24 cellular contexts compared by ENCODE assay signal in the genomic region with DNA sequence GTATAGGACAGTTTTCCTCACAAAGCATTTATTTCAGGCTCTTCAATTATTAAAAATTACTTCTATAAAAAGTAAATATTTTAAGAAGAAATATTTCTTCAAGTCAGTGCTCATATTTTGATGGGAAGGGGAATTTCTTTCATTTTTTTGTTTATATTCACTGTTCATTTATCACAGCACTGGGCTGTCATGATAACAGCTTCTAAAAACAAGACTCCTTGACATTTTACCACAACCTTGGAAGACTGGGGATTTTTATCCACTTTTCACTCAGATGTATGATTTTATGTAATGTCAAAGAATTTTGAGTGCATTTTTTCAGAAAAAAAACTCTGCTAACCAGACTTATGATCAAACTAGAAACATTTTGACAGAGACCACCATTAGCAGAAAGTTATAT.
"Had no signal": no experiment of that assay in that cellular context is flagged by ENCODE, and none has a peak within 500 bp of the region (broad histone marks: within the 10 kb centered on the region; RNA-seq: fewer than 3 reads in every experiment).

No MANE protein-coding gene starts in this region.

- H3K27ac Mint-ChIP-seq: activated naive CD4-positive, alpha-beta T cell treated with anti-CD3 and anti-CD28 coated beads for 36 hours; activated naive CD8-positive, alpha-beta T cell treated with anti-CD3 and anti-CD28 coated beads, Interleukin-2, amount 10 ng/mL, durations not matched to agents 7 days and 5 days; activated T-cell treated with anti-CD3 and anti-CD28 coated beads, Interleukin-2, amount 50 U/mL, for 72 hours; natural killer cell; T-helper 1 cell treated with Interleukin-12 subunit alpha and Interleukin-12 subunit beta and Interleukin-4 antibody, amounts not matched to agents 30 μg/mL and 1 μg/mL, for 36 hours had no signal

- H3K9me3 ChIP-seq: heart left ventricle, ovary, psoas muscle, right atrium auricular region had no signal

- H3K27ac ChIP-seq: heart left ventricle, psoas muscle, right atrium auricular region had no signal

- H3K9me3 Mint-ChIP-seq: activated naive CD4-positive, alpha-beta T cell treated with anti-CD3 and anti-CD28 coated beads for 36 hours; activated naive CD8-positive, alpha-beta T cell treated with anti-CD3 and anti-CD28 coated beads, Interleukin-2, amount 10 ng/mL, durations not matched to agents 7 days and 5 days; activated T-cell treated with anti-CD3 and anti-CD28 coated beads, Interleukin-2, amount 50 U/mL, for 72 hours; natural killer cell; T-helper 1 cell treated with Interleukin-12 subunit alpha and Interleukin-12 subunit beta and Interleukin-4 antibody, amounts not matched to agents 30 μg/mL and 1 μg/mL, for 36 hours had no signal

- H3K4me3 Mint-ChIP-seq: activated naive CD4-positive, alpha-beta T cell treated with anti-CD3 and anti-CD28 coated beads for 36 hours; activated naive CD8-positive, alpha-beta T cell treated with anti-CD3 and anti-CD28 coated beads, Interleukin-2, amount 10 ng/mL, durations not matched to agents 7 days and 5 days; activated T-cell treated with anti-CD3 and anti-CD28 coated beads, Interleukin-2, amount 50 U/mL, for 72 hours; natural killer cell; T-helper 1 cell treated with Interleukin-12 subunit alpha and Interleukin-12 subunit beta and Interleukin-4 antibody, amounts not matched to agents 30 μg/mL and 1 μg/mL, for 36 hours had no signal

- FAIRE-seq: islet of Langerhans had no signal

- H3K36me3 Mint-ChIP-seq: activated naive CD8-positive, alpha-beta T cell treated with anti-CD3 and anti-CD28 coated beads, Interleukin-2, amount 10 ng/mL, durations not matched to agents 7 days and 5 days; brain; natural killer cell had no signal

- H3K4me1 Mint-ChIP-seq: activated naive CD8-positive, alpha-beta T cell treated with anti-CD3 and anti-CD28 coated beads, Interleukin-2, amount 10 ng/mL, durations not matched to agents 7 days and 5 days; natural killer cell had no signal

- H3K4me1 ChIP-seq: psoas muscle, right atrium auricular region had no signal

- DNase-seq: activated CD4-positive, alpha-beta T cell treated with anti-CD3 and anti-CD28 coated beads for 4 hours; activated CD4-positive, alpha-beta T cell treated with anti-CD3 and anti-CD28 coated beads, Interleukin-2, amount 50 U/mL, for 48 hours; activated CD4-positive, CD25-positive, alpha-beta regulatory T cell; activated effector memory CD4-positive, alpha-beta T cell treated with Interleukin-2 at 50 U/mL for 16 hours; activated naive CD4-positive, alpha-beta T cell treated with anti-CD3 and anti-CD28 coated beads for 36 hours; activated naive CD8-positive, alpha-beta T cell treated with anti-CD3 and anti-CD28 coated beads, Interleukin-2, amount 10 ng/mL, durations not matched to agents 7 days and 5 days; activated T-cell treated with anti-CD3 and anti-CD28 coated beads, Interleukin-2, amount 50 U/mL, for 72 hours; dermis blood vessel endothelial cell; effector CD8-positive, alpha-beta T cell; heart left ventricle; left ventricle myocardium superior; mammary epithelial cell; midbrain; natural killer cell; ovary; psoas muscle; stimulated activated CD4-positive, alpha-beta T cell treated with anti-CD3 and anti-CD28 coated beads, Interleukin-4, amount 100 ng/mL, for 24 hours; stimulated activated naive CD8-positive, alpha-beta T cell treated with anti-CD3 and anti-CD28 coated beads, Interleukin-15, Interleukin-2, amounts not matched to agents 100 U/mL and 50 U/mL, for 24 hours; T1000 had no signal

- H3K4me3 ChIP-seq: heart left ventricle, ovary, psoas muscle, right atrium auricular region had no signal

- H3K27me3 ChIP-seq: heart left ventricle, ovary, right atrium auricular region had no signal

- H3K36me3 ChIP-seq: heart left ventricle, ovary, right atrium auricular region had no signal

- ATAC-seq: activated T-cell treated with anti-CD3 and anti-CD28 coated beads, Interleukin-2, amount 50 U/mL, for 72 hours; esophagus mucosa; heart left ventricle; left ventricle myocardium superior; natural killer cell; psoas muscle; stimulated activated naive CD8-positive, alpha-beta T cell treated with anti-CD3 and anti-CD28 coated beads, Interleukin-15, Interleukin-2, amounts not matched to agents 100 U/mL and 50 U/mL, for 24 hours had no signal

- H3K27me3 Mint-ChIP-seq: brain had no signal
